Comparison of ENCODE assay signal across 8 cellular contexts in genomic region chr4:10006236-10006603, GRCh38. TPM values are rescaled to one million over a fixed set of nuclear protein-coding genes. Genes with fewer than 3 reads are reported as not detected.
DNase-seq lines count a peak whose midpoint lies in the region; ATAC-seq and TF ChIP-seq lines count a peak whose summit lies in the region.

No MANE protein-coding gene starts in this region.

- intact Hi-C loops in MCF 10A (cut with micrococcal nuclease) (loop anchor here (5.0 kb wide), 2 partner anchors 54 to 111 kb away; partner anchors contain the start of gene WDR1), right lobe of liver (cut with DNase I) (no loop called here)

- peak; percentile 38 for TF ChIP-seq POLR2A in right lobe of liver (IDR thresholded peaks at IDR 0.05)

- peaks cover 0 to 46% (median 21%) of the 10 kb centered on the region in 4 donors for H3K4me1 ChIP-seq in right lobe of liver

- BruUV-seq in MCF 10A (replicated peaks; lab: Mats Ljungman, UMichigan), result no TSS peak

- no peaks in the 10 kb centered on the region for H3K9me3 ChIP-seq in right lobe of liver

- H3K36me3 ChIP-seq in right lobe of liver, result no peaks in the 10 kb centered on the region

- H3K27ac Mint-ChIP-seq in MCF 10A (ENCODE audit: low read depth, unreplicated experiment), result peak overlapping the region; percentile 82

- H3K36me3 Mint-ChIP-seq in MCF 10A (ENCODE audit: insufficient read depth, unreplicated experiment), result peaks cover 7% of the 10 kb centered on the region

- TF ChIP-seq CTCF in MCF 10A (IDR thresholded peaks at IDR 0.05; ENCODE audit: unreplicated experiment), result no peak
- no peak for TF ChIP-seq CTCF in right lobe of liver (IDR thresholded peaks at IDR 0.05)

- POLR2A ChIA-PET in MCF 10A (lab: Yijun Ruan, JAX), result interaction anchor here (0.8 to 3.7 kb wide), 6 partner anchors 9 to 315 kb away, joined by 3 to 31 read pairs (median 5); partner anchors contain the start of genes SLC2A9 and WDR1

- peak; percentile 16 for DNase-seq in NCI-H1436 (lab: John Stamatoyannopoulos, UW)
- no peak for DNase-seq in NCI-H1436 treated with DMSO at 0.1 percent for 48 hours (lab: John Stamatoyannopoulos, UW)
- peak; percentile 73 for DNase-seq in LHCN-M2 (ENCODE audit: low read depth)
- peak; percentile 96 for DNase-seq in MCF 10A (ENCODE audit: unreplicated experiment)
- DNase-seq in right lobe of liver, result peak in 2 of 3 donors; percentile 28 to 87
- DNase-seq in AG08396 (ENCODE audit: low spot score), result no peak
- no peak for DNase-seq in stimulated activated CD4-positive, alpha-beta T cell treated with anti-CD3 and anti-CD28 coated beads, Interleukin-2, amount 100 ng/mL, for 48 hours

- CTCF ChIA-PET in MCF 10A (lab: Yijun Ruan, JAX), result interaction anchor here (0.6 to 9.7 kb wide), 6 partner anchors 9 to 226 kb away, joined by 3 to 75 read pairs (median 4); partner anchors contain the start of gene SLC2A9

- no peaks in the 10 kb centered on the region for H3K27me3 ChIP-seq in right lobe of liver

- peak; percentile 84 to 89 (median 86) for ATAC-seq in right lobe of liver
- ATAC-seq in GM19463 (IDR thresholded peaks at IDR 0.05; ENCODE audit: unreplicated experiment), result no peak

- H3K27me3 Mint-ChIP-seq in MCF 10A (ENCODE audit: insufficient read depth, unreplicated experiment), result no peaks in the 10 kb centered on the region

- H3K4me1 Mint-ChIP-seq in MCF 10A (ENCODE audit: insufficient read depth, unreplicated experiment), result peaks cover 44% of the 10 kb centered on the region

- WGBS in right lobe of liver (ENCODE audit: insufficient coverage, low coverage, low lambda C conversion rate, missing lambda C conversion rate), result 3% methylated on average over 5 of the region's 6 CpGs

- no peak overlapping the region for H3K4me3 ChIP-seq in right lobe of liver

- no peaks in the 10 kb centered on the region for H3K9me3 Mint-ChIP-seq in MCF 10A (ENCODE audit: unreplicated experiment)

- peak overlapping the region; percentile 15 to 90 (median 69) for H3K27ac ChIP-seq in right lobe of liver

- peak overlapping the region; percentile 55 for H3K4me3 Mint-ChIP-seq in MCF 10A (ENCODE audit: unreplicated experiment)

RNA-seq across cellular contexts. Expression of gene SLC2A9, which starts 15.1 kb away (rescaled TPM):
- total RNA-seq in LHCN-M2 (2014; rRNA removed), result 0.40 and 0.77 TPM in 2 replicates
- 0.95 TPM for polyA plus RNA-seq in LHCN-M2 (2012)
- 22.5 and 33.3 TPM in 2 replicates for total RNA-seq in MCF 10A (2022)
- 10 to 100 TPM; 16.1 to 25.0 (median 19.8) TPM for total RNA-seq in right lobe of liver

Comparison
In these comparisons a context has a peak if more than half of its experiments do, and no peak if none do; other contexts are left out.
1. DNase-seq: peak in NCI-H1436 (single experiment), LHCN-M2 (single experiment), MCF 10A (single experiment) and right lobe of liver (2 of 3); none in NCI-H1436 treated with DMSO at 0.1 percent for 48 hours (single experiment), AG08396 (single experiment) and stimulated activated CD4-positive, alpha-beta T cell treated with anti-CD3 and anti-CD28 coated beads, Interleukin-2, amount 100 ng/mL, for 48 hours (0 of 2).